Comparison of ENCODE assay signal across 7 cellular contexts in genomic region chr2:87521489-87521888, GRCh38.
DNase-seq lines count a peak whose midpoint lies in the region; ATAC-seq and TF ChIP-seq lines count a peak whose summit lies in the region.
"Not testable (repeated sequence)": the region's sequence is repeated elsewhere in the genome, so short reads cannot be mapped to it uniquely, and the experiment has no call there.

No MANE protein-coding gene starts in this region.

- H3K27ac ChIP-seq in CD4-positive, alpha-beta T cell (ENCODE audit: low read depth, low read length): not testable (repeated sequence)

- not testable (repeated sequence) for DNase-seq in CD4-positive, alpha-beta T cell; T-helper 17 cell; activated T-cell treated with anti-CD3 and anti-CD28 coated beads, Interleukin-2, amount 50 U/mL, for 24 hours; immature natural killer cell
- DNase-seq in stimulated activated CD4-positive, alpha-beta T cell treated with anti-CD3 and anti-CD28 coated beads, Interleukin-4, amount 100 ng/mL, for 24 hours: peak; percentile 51

- not testable (repeated sequence) for H3K4me3 Mint-ChIP-seq in CD4-positive, alpha-beta T cell; activated T-cell treated with anti-CD3 and anti-CD28 coated beads, Interleukin-2, amount 50 U/mL, for 24 hours
- peak overlapping the region in 2 of 4 donors; percentile 58 to 78 for H3K4me3 Mint-ChIP-seq in IgD-negative memory B cell
- peak overlapping the region; percentile 25 for H3K4me3 Mint-ChIP-seq in T-helper 17 cell
- H3K4me3 Mint-ChIP-seq in activated naive CD8-positive, alpha-beta T cell: peak overlapping the region; percentile 20
- peak overlapping the region in 1 of 5 donors; percentile 47 for H3K4me3 Mint-ChIP-seq in immature natural killer cell

- not testable (repeated sequence) for H3K9me3 Mint-ChIP-seq in CD4-positive, alpha-beta T cell; IgD-negative memory B cell; activated T-cell treated with anti-CD3 and anti-CD28 coated beads, Interleukin-2, amount 50 U/mL, for 24 hours; activated naive CD8-positive, alpha-beta T cell (ENCODE audit: low read depth); immature natural killer cell

- peaks cover 31% of the 10 kb centered on the region for H3K4me1 Mint-ChIP-seq in CD4-positive, alpha-beta T cell (ENCODE audit: low read depth)
- H3K4me1 Mint-ChIP-seq in IgD-negative memory B cell (peaks cover 22 to 31% (median 23%) of the 10 kb centered on the region in 3 donors), immature natural killer cell (peaks cover 18 to 28% of the 10 kb centered on the region in 2 donors)
- not testable (repeated sequence) for H3K4me1 Mint-ChIP-seq in T-helper 17 cell
- peaks cover 16% of the 10 kb centered on the region for H3K4me1 Mint-ChIP-seq in activated T-cell treated with anti-CD3 and anti-CD28 coated beads, Interleukin-2, amount 50 U/mL, for 24 hours (ENCODE audit: low read depth)
- peaks cover 20% of the 10 kb centered on the region for H3K4me1 Mint-ChIP-seq in activated naive CD8-positive, alpha-beta T cell (ENCODE audit: low read depth)

- not testable (repeated sequence) for H3K27me3 Mint-ChIP-seq in CD4-positive, alpha-beta T cell; IgD-negative memory B cell; T-helper 17 cell; activated T-cell treated with anti-CD3 and anti-CD28 coated beads, Interleukin-2, amount 50 U/mL, for 24 hours; activated naive CD8-positive, alpha-beta T cell; immature natural killer cell (ENCODE audit: low read depth in 3 of 3)

- not testable (repeated sequence) for TF ChIP-seq CTCF in CD4-positive, alpha-beta T cell (IDR thresholded peaks at IDR 0.05)

- ATAC-seq in CD4-positive, alpha-beta T cell (ENCODE audit: poor library complexity); T-helper 17 cell: not testable (repeated sequence)

- not testable (repeated sequence) for H3K36me3 Mint-ChIP-seq in CD4-positive, alpha-beta T cell (ENCODE audit: low read depth); IgD-negative memory B cell; T-helper 17 cell (ENCODE audit: low read depth); activated T-cell treated with anti-CD3 and anti-CD28 coated beads, Interleukin-2, amount 50 U/mL, for 24 hours (ENCODE audit: low read depth); activated naive CD8-positive, alpha-beta T cell; immature natural killer cell

- POLR2A ChIA-PET in CD4-positive, alpha-beta T cell (lab: Charles Lee): not testable (repeated sequence)

- CTCF ChIA-PET in CD4-positive, alpha-beta T cell (lab: Charles Lee): not testable (repeated sequence)

- H3K27ac Mint-ChIP-seq in CD4-positive, alpha-beta T cell: peak overlapping the region; percentile 88
- H3K27ac Mint-ChIP-seq in IgD-negative memory B cell (peak overlapping the region; percentile 82 to 96 (median 86)), T-helper 17 cell (peak overlapping the region; percentile 75), immature natural killer cell (peak overlapping the region in 4 of 6 donors; percentile 10 to 71 (median 54))
- peak overlapping the region; percentile 64 for H3K27ac Mint-ChIP-seq in activated T-cell treated with anti-CD3 and anti-CD28 coated beads, Interleukin-2, amount 50 U/mL, for 24 hours
- H3K27ac Mint-ChIP-seq in activated naive CD8-positive, alpha-beta T cell: peak overlapping the region; percentile 86

- H3K9me3 ChIP-seq in CD4-positive, alpha-beta T cell (ENCODE audit: control insufficient read depth, low read length); T-helper 17 cell (ENCODE audit: control insufficient read depth, low read length, poor library complexity, severe bottlenecking): not testable (repeated sequence)

- not testable (repeated sequence) for H3K27me3 ChIP-seq in CD4-positive, alpha-beta T cell (ENCODE audit: control insufficient read depth, insufficient read depth, low read length)

- intact Hi-C loops in CD4-positive, alpha-beta T cell (cut with DNase I, micrococcal nuclease): not testable (repeated sequence)
